8 cellular contexts compared by ENCODE assay signal in the genomic region with DNA sequence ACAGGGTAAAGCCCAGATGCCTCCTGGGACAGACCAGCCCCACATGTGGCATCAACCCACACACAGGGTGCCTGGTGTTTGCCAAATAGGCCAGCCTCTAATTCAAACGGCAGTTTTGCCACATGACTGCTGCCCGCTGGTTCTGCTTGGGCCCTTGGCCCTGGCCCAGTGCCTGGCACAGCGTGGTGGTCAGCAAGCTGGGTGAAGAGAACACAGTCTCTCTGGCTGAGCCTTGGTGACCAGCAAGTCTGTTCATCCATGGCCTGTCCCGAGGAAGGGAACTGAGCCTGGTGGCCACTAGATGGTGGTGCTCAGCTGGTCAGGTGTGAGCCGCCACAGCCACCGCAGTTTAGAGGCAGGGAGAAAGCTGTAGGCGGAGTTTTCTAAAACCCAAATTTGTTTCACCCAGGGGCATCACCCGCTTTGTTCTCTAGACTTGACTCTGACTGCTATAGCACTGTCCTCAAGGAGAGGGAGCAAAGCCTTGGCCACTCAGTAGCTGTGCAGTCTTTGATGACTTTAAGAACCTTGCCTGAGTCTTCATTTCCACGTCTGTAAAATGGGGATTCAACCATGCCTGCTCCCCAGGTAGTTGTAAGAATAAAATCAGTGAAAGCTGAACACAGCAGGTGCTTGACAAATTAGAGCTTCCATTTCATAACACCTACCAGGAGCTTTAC. TPM values are rescaled to one million over a fixed set of nuclear protein-coding genes. Genes with fewer than 3 reads are reported as not detected.
DNase-seq lines count a peak whose midpoint lies in the region; ATAC-seq and TF ChIP-seq lines count a peak whose summit lies in the region.

No MANE protein-coding gene starts in this region.

- POLR2A ChIA-PET in A673 (lab: Charles Lee; ENCODE audit: low non-redundant PET): no interaction called here

- no peaks in the 10 kb centered on the region for H3K27me3 ChIP-seq in A673 (replicated peaks; ENCODE audit: insufficient read depth, low read depth, low read length, poor library complexity)
- no peaks in the 10 kb centered on the region for H3K27me3 ChIP-seq in NT2/D1 (ENCODE audit: insufficient read depth, insufficient read length)

- BruUV-seq in A673 (replicated peaks; lab: Mats Ljungman, UMichigan): no TSS peak

- TF ChIP-seq CTCF in A673 (conservative IDR thresholded peaks at IDR 0.05; ENCODE audit: low read depth, low read length): peak; percentile 66
- peak; percentile 91 for TF ChIP-seq CTCF in GM13977 (IDR thresholded peaks at IDR 0.05; ENCODE audit: extremely low read depth, insufficient read depth, missing control alignments)
- TF ChIP-seq CTCF in epithelial cell of esophagus (IDR thresholded peaks at IDR 0.05; ENCODE audit: insufficient read depth, low read depth, low read length, missing control alignments): peak; percentile 90
- peak; percentile 71 for TF ChIP-seq CTCF in mucosa of descending colon (IDR thresholded peaks at IDR 0.05)

- H3K4me1 ChIP-seq in A673 (ENCODE audit: insufficient read depth, low read length, poor library complexity, severe bottlenecking) (no peaks in the 10 kb centered on the region), NT2/D1 (ENCODE audit: insufficient read depth, insufficient read length) (peaks cover 7% of the 10 kb centered on the region), mucosa of descending colon (ENCODE audit: low read depth) (no peaks in the 10 kb centered on the region)

- CTCF ChIA-PET in A673 (lab: Charles Lee): interaction anchor here (0.5 to 1.5 kb wide), 4 partner anchors 48 to 105 kb away, joined by 3 to 7 read pairs (median 6); a partner anchor contains a TSS

- intact Hi-C loops in A673 (cut with micrococcal nuclease; ENCODE audit: unreplicated experiment) (loop anchor here (2.0 kb wide), 1 partner anchor 101 kb away; no protein-coding TSS in a partner anchor), mucosa of descending colon (cut with DNase I, micrococcal nuclease) (loop anchor here (5.0 to 10.0 kb wide), 4 partner anchors 95 to 195 kb away; no protein-coding TSS in a partner anchor)

- no peaks in the 10 kb centered on the region for H3K36me3 ChIP-seq in A673 (ENCODE audit: insufficient read depth, low read length, poor library complexity, severe bottlenecking)
- no peaks in the 10 kb centered on the region for H3K36me3 ChIP-seq in NT2/D1 (ENCODE audit: insufficient read depth, insufficient read length, low read length)
- H3K36me3 ChIP-seq in mucosa of descending colon (ENCODE audit: low read depth): no peaks in the 10 kb centered on the region

- no peaks in the 10 kb centered on the region for H3K9me3 ChIP-seq in A673 (ENCODE audit: low read depth, low read length, poor library complexity, severe bottlenecking)
- no peaks in the 10 kb centered on the region for H3K9me3 ChIP-seq in NT2/D1 (ENCODE audit: insufficient read depth, low read length)
- no peaks in the 10 kb centered on the region for H3K9me3 ChIP-seq in mucosa of descending colon

- DNase-seq in A673 (ENCODE audit: low spot score): peak; percentile 66
- DNase-seq in GM13977 (ENCODE audit: low spot score): peak; percentile 92
- DNase-seq in NT2/D1 (ENCODE audit: low read depth, low spot score): peak; percentile 63
- DNase-seq in activated CD8-positive, alpha-beta memory T cell treated with anti-CD3 and anti-CD28 coated beads, Interleukin-2, amount 50 U/mL, for 1 hour (ENCODE audit: extremely low read depth): peak; percentile 11
- peak; percentile 83 for DNase-seq in epithelial cell of esophagus (ENCODE audit: low read depth)
- peak; percentile 72 to 82 (median 82) for DNase-seq in mucosa of descending colon
- DNase-seq in stimulated activated CD8-positive, alpha-beta memory T cell treated with anti-CD3 and anti-CD28 coated beads, Interleukin-7, amount 100 ng/mL, for 48 hours (ENCODE audit: extremely low read depth in 1 of 2, low read depth in 1 of 2): peak; percentile 29 to 52

- peak; percentile 55 for ATAC-seq in HG03521 (IDR thresholded peaks at IDR 0.05; ENCODE audit: unreplicated experiment)
- peak; percentile 92 for ATAC-seq in mucosa of descending colon

- H3K27ac ChIP-seq in A673 (ENCODE audit: low read depth, low read length, poor library complexity, severe bottlenecking): no peak overlapping the region

- H3K4me3 ChIP-seq in A673 (ENCODE audit: low read depth, low read length, poor library complexity, severe bottlenecking) (no peak overlapping the region), NT2/D1 (ENCODE audit: insufficient read length, low read depth) (no peak overlapping the region), epithelial cell of esophagus (ENCODE audit: low read length) (no peak overlapping the region), mucosa of descending colon (no peak overlapping the region)

- in situ Hi-C loops in GM13977 (cut with MboI; ENCODE audit: low pct_unique_long_range_greater_than_20kb, low sequenced_read_pairs, unreplicated experiment): loop anchor here (10.0 kb wide), 1 partner anchor 95 kb away; no protein-coding TSS in a partner anchor

- no peak overlapping the region for H3K9ac ChIP-seq in NT2/D1 (ENCODE audit: insufficient read length, low read depth)

RNA-seq across cellular contexts. Expression of a gene that starts 4.7 kb away (rescaled TPM):
- not detected in 2 replicates for total RNA-seq in A673 (2021)
- total RNA-seq in mucosa of descending colon: under 1 TPM in 2 of 3 donors, not detected in 1; 0.23 to 0.47 TPM

RNA-seq across cellular contexts. Expression of a gene that starts 20.8 kb away (rescaled TPM):
- total RNA-seq in A673 (2021) (133 and 144 TPM in 2 replicates), mucosa of descending colon (10 to 100 TPM; 66.3 to 88.1 (median 82.0) TPM)

RNA-seq across cellular contexts. Expression of a gene that starts 27.5 kb away (rescaled TPM):
- total RNA-seq in A673 (2021): 49.4 and 54.3 TPM in 2 replicates
- 10 to 100 TPM in 1 of 3 donors, 1 to 10 TPM in 2; 2.2 to 10.3 (median 4.6) TPM for total RNA-seq in mucosa of descending colon

RNA-seq across cellular contexts. Expression of a gene that starts 48.1 kb away (rescaled TPM):
- total RNA-seq in A673 (2021) (8.6 and 10.8 TPM in 2 replicates), mucosa of descending colon (1 to 10 TPM in 1 of 3 donors, under 1 TPM in 2; 0.29 to 6.5 (median 0.60) TPM)

Comparison
In these comparisons a context has a peak if more than half of its experiments do, and no peak if none do; other contexts are left out.
1. DNase-seq: peak in every context shown above with its lines; median percentile 92 in GM13977; 83 in epithelial cell of esophagus; 82 in mucosa of descending colon; 66 in A673; 63 in NT2/D1; 40 in stimulated activated CD8-positive, alpha-beta memory T cell treated with anti-CD3 and anti-CD28 coated beads, Interleukin-7, amount 100 ng/mL, for 48 hours; 11 in activated CD8-positive, alpha-beta memory T cell treated with anti-CD3 and anti-CD28 coated beads, Interleukin-2, amount 50 U/mL, for 1 hour.